In the genomic region with DNA sequence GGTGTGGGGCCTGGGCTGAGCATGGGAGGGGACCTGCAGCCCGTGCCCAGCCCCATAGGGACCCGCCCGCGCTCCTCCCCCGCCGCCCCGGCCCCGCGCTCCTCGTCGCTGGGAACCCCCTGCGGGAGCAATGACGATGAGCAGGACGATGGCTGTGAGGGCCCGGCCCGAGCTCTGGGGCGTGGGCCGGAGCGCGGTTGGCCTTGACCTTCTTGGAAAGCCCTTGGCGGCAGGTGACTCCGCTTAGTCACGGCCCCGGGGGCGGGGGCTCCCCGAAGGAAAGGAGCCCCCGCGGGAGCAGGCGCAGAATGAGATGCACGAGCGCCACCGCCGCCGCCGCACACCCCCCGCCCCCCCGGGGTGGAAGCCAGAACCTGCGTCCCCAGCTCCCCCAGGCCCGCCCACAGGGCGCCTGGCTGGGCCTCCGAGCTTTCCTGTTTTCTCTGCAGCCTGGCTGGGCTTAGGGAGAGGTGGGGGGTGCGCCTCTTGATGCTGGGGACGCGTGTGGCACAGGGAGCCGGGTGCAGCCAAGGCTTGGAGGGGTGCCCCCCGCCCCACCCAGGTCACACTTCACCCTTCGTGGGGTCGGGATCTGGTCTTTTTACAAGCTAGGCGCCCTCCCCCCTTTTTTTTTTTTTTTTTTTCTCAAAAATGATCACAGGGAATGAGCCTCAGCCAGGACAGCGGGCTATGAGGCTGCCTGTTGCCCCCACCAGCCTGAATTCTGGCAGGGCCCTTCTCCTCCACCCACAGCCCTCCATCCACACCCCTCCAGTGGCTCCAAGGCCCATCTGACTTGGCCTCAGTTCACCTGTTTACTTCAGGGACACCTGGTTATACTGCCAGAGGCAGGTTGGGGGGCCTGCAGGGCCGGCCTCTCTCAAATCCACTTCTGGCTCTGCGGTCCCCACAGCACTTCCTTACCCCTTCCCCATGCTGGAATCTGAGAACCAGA, we compare ENCODE assay signal across 8 cellular contexts. TPM values are rescaled to one million over a fixed set of nuclear protein-coding genes. Genes with fewer than 3 reads are reported as not detected.
DNase-seq lines count a peak whose midpoint lies in the region; ATAC-seq, FAIRE-seq and TF ChIP-seq lines count a peak whose summit lies in the region.

No MANE protein-coding gene starts in this region.

- no peak for TF ChIP-seq CTCF in fibroblast of villous mesenchyme (IDR thresholded peaks at IDR 0.05; ENCODE audit: insufficient read depth, low read depth, low read length)
- TF ChIP-seq CTCF in neural crest cell (conservative IDR thresholded peaks at IDR 0.05), result no peak

- ATAC-seq in GM19397 (IDR thresholded peaks at IDR 0.05; ENCODE audit: unreplicated experiment) (peak; percentile 45), HG03521 (IDR thresholded peaks at IDR 0.05; ENCODE audit: unreplicated experiment) (peak; percentile 60)

- H3K9ac ChIP-seq in subcutaneous abdominal adipose tissue (ENCODE audit: low read length in 5 of 5), result peak overlapping the region in 4 of 5 donors; percentile 16 to 69 (median 48)

- H3K9me3 ChIP-seq in subcutaneous abdominal adipose tissue (ENCODE audit: control insufficient read depth in 5 of 5, low read length in 5 of 5), result no peaks in the 10 kb centered on the region

- peak overlapping the region; percentile 83 for H3K27ac Mint-ChIP-seq in activated T-helper 2 cell treated with anti-CD3 and anti-CD28 coated beads, Interferon-gamma antibody, Interleukin-2, Interleukin-4, amounts not matched to agents 10 μg/mL and 5 μg/mL and 100 μg/mL, durations not matched to agents 14 hours and 24 hours and 36 hours
- H3K27ac Mint-ChIP-seq in neural crest cell (ENCODE audit: unreplicated experiment), result no peak overlapping the region

- no peaks in the 10 kb centered on the region for H3K27me3 ChIP-seq in subcutaneous abdominal adipose tissue (ENCODE audit: control insufficient read depth in 5 of 5, insufficient read depth in 4 of 5, low read length in 5 of 5)

- intact Hi-C loops in activated T-helper 2 cell treated with anti-CD3 and anti-CD28 coated beads, Interferon-gamma antibody, Interleukin-2, Interleukin-4, amounts not matched to agents 10 μg/mL and 5 μg/mL and 100 μg/mL, durations not matched to agents 14 hours and 24 hours and 36 hours (cut with micrococcal nuclease), result loop anchor here (1.0 to 2.0 kb wide), 2 partner anchors 26 to 35 kb away; no protein-coding TSS in a partner anchor

- peak overlapping the region; percentile 84 for H3K27ac ChIP-seq in subcutaneous abdominal adipose tissue (ENCODE audit: low read depth, low read length)

- H3K27me3 Mint-ChIP-seq in activated T-helper 2 cell treated with anti-CD3 and anti-CD28 coated beads, Interferon-gamma antibody, Interleukin-2, Interleukin-4, amounts not matched to agents 10 μg/mL and 5 μg/mL and 100 μg/mL, durations not matched to agents 14 hours and 24 hours and 36 hours (ENCODE audit: low read depth), result no peaks in the 10 kb centered on the region
- H3K27me3 Mint-ChIP-seq in neural crest cell (ENCODE audit: low read depth), result no peaks in the 10 kb centered on the region

- no peaks in the 10 kb centered on the region for H3K36me3 ChIP-seq in subcutaneous abdominal adipose tissue (ENCODE audit: control insufficient read depth in 5 of 5, insufficient read depth in 5 of 5, low read length in 5 of 5)

- no peaks in the 10 kb centered on the region for H3K36me3 Mint-ChIP-seq in activated T-helper 2 cell treated with anti-CD3 and anti-CD28 coated beads, Interferon-gamma antibody, Interleukin-2, Interleukin-4, amounts not matched to agents 10 μg/mL and 5 μg/mL and 100 μg/mL, durations not matched to agents 14 hours and 24 hours and 36 hours (ENCODE audit: low read depth)
- no peaks in the 10 kb centered on the region for H3K36me3 Mint-ChIP-seq in neural crest cell (ENCODE audit: low read depth)

- H3K4me1 ChIP-seq in subcutaneous abdominal adipose tissue (ENCODE audit: control insufficient read depth in 5 of 5, insufficient read depth in 5 of 5, low read length in 5 of 5), result peaks cover 4 to 65% (median 47%) of the 10 kb centered on the region in 5 donors

- peak overlapping the region; percentile 52 for H3K4me3 Mint-ChIP-seq in activated T-helper 2 cell treated with anti-CD3 and anti-CD28 coated beads, Interferon-gamma antibody, Interleukin-2, Interleukin-4, amounts not matched to agents 10 μg/mL and 5 μg/mL and 100 μg/mL, durations not matched to agents 14 hours and 24 hours and 36 hours (ENCODE audit: low read depth)
- peak overlapping the region; percentile 41 for H3K4me3 Mint-ChIP-seq in neural crest cell

- DNase-seq in CD1c-positive myeloid dendritic cell (ENCODE audit: extremely low spot score), result peak; percentile 99
- DNase-seq in RCC 7860 (ENCODE audit: low spot score), result peak; percentile 80
- DNase-seq in activated T-helper 2 cell treated with anti-CD3 and anti-CD28 coated beads, Interferon-gamma antibody, Interleukin-2, Interleukin-4, amounts not matched to agents 10 μg/mL and 5 μg/mL and 100 μg/mL, durations not matched to agents 14 hours and 24 hours and 36 hours (ENCODE audit: low spot score), result peak; percentile 90
- peak; percentile 91 for DNase-seq in fibroblast of villous mesenchyme (ENCODE audit: low read depth)
- DNase-seq in neural crest cell (ENCODE audit: low read depth, low spot score), result no peak

- H3K4me3 ChIP-seq in fibroblast of villous mesenchyme (ENCODE audit: low read depth, low read length) (peak overlapping the region; percentile 29), subcutaneous abdominal adipose tissue (ENCODE audit: low read depth in 1 of 5, low read length in 5 of 5) (peak overlapping the region in 3 of 5 donors; percentile 6 to 54 (median 36))

- peaks cover 20% of the 10 kb centered on the region for H3K4me1 Mint-ChIP-seq in activated T-helper 2 cell treated with anti-CD3 and anti-CD28 coated beads, Interferon-gamma antibody, Interleukin-2, Interleukin-4, amounts not matched to agents 10 μg/mL and 5 μg/mL and 100 μg/mL, durations not matched to agents 14 hours and 24 hours and 36 hours (ENCODE audit: low read depth)
- peaks cover 25% of the 10 kb centered on the region for H3K4me1 Mint-ChIP-seq in neural crest cell

- H3K9me3 Mint-ChIP-seq in activated T-helper 2 cell treated with anti-CD3 and anti-CD28 coated beads, Interferon-gamma antibody, Interleukin-2, Interleukin-4, amounts not matched to agents 10 μg/mL and 5 μg/mL and 100 μg/mL, durations not matched to agents 14 hours and 24 hours and 36 hours, result no peaks in the 10 kb centered on the region
- no peaks in the 10 kb centered on the region for H3K9me3 Mint-ChIP-seq in neural crest cell

- FAIRE-seq in RCC 7860 (lab: Jason Lieb, UNC), result no peak

RNA-seq across cellular contexts. Expression of a gene that starts 17.9 kb away (rescaled TPM):
- 49.9 and 52.9 TPM in 2 replicates for total RNA-seq in activated T-helper 2 cell treated with anti-CD3 and anti-CD28 coated beads, Interferon-gamma antibody, Interleukin-2, Interleukin-4, amounts not matched to agents 10 μg/mL and 5 μg/mL and 100 μg/mL, durations not matched to agents 14 hours and 24 hours and 36 hours
- total RNA-seq in fibroblast of villous mesenchyme, result 53.1 and 58.9 TPM in 2 replicates
- total RNA-seq in neural crest cell, result 39.6 and 43.8 TPM in 2 replicates

RNA-seq across cellular contexts. Expression of a gene that starts 18.1 kb away (rescaled TPM):
- total RNA-seq in activated T-helper 2 cell treated with anti-CD3 and anti-CD28 coated beads, Interferon-gamma antibody, Interleukin-2, Interleukin-4, amounts not matched to agents 10 μg/mL and 5 μg/mL and 100 μg/mL, durations not matched to agents 14 hours and 24 hours and 36 hours, result 15.5 and 16.5 TPM in 2 replicates
- total RNA-seq in fibroblast of villous mesenchyme (17.1 and 20.3 TPM in 2 replicates), neural crest cell (21.2 and 24.7 TPM in 2 replicates)

RNA-seq across cellular contexts. Expression of a gene that starts 24.3 kb away (rescaled TPM):
- 215 TPM in 2 replicates for total RNA-seq in activated T-helper 2 cell treated with anti-CD3 and anti-CD28 coated beads, Interferon-gamma antibody, Interleukin-2, Interleukin-4, amounts not matched to agents 10 μg/mL and 5 μg/mL and 100 μg/mL, durations not matched to agents 14 hours and 24 hours and 36 hours
- 27.7 and 32.0 TPM in 2 replicates for total RNA-seq in fibroblast of villous mesenchyme
- total RNA-seq in neural crest cell, result 29.9 and 31.0 TPM in 2 replicates
